Comparison of ENCODE assay signal across 8 cellular contexts in genomic region chr2:25250331-25251031, GRCh38.
DNase-seq lines count a peak whose midpoint lies in the region; ATAC-seq lines count a peak whose summit lies in the region.

No MANE protein-coding gene starts in this region.

- peak overlapping the region; percentile 82 for H3K27ac Mint-ChIP-seq in stimulated activated naive B cell treated with anti-CD40 and anti-IgM and Interleukin-4, amounts not matched to agents 10 μg/mL and 1 μg/mL and 100 μg/mL, for 72 hours

- H3K4me3 ChIP-seq in iPS-18c (ENCODE audit: insufficient read depth, low read depth, low read length), result peak overlapping the region; percentile 96

- H3K27me3 Mint-ChIP-seq in stimulated activated naive B cell treated with anti-CD40 and anti-IgM and Interleukin-4, amounts not matched to agents 10 μg/mL and 1 μg/mL and 100 μg/mL, for 72 hours, result no peaks in the 10 kb centered on the region

- no peaks in the 10 kb centered on the region for H3K9me3 Mint-ChIP-seq in stimulated activated naive B cell treated with anti-CD40 and anti-IgM and Interleukin-4, amounts not matched to agents 10 μg/mL and 1 μg/mL and 100 μg/mL, for 72 hours

- H3K36me3 Mint-ChIP-seq in stimulated activated naive B cell treated with anti-CD40 and anti-IgM and Interleukin-4, amounts not matched to agents 10 μg/mL and 1 μg/mL and 100 μg/mL, for 72 hours, result peaks cover 23 to 52% of the 10 kb centered on the region in 2 donors

- H3K4me3 Mint-ChIP-seq in stimulated activated naive B cell treated with anti-CD40 and anti-IgM and Interleukin-4, amounts not matched to agents 10 μg/mL and 1 μg/mL and 100 μg/mL, for 72 hours, result peak overlapping the region; percentile 88 to 92

- H3K4me1 Mint-ChIP-seq in stimulated activated naive B cell treated with anti-CD40 and anti-IgM and Interleukin-4, amounts not matched to agents 10 μg/mL and 1 μg/mL and 100 μg/mL, for 72 hours, result peaks cover 31 to 39% of the 10 kb centered on the region in 2 donors

- DNase-seq in activated CD4-positive, CD25-positive, alpha-beta regulatory T cell treated with anti-CD3 and anti-CD28 coated beads, Interleukin-2, amount 50 U/mL, for 72 hours, result no peak
- peak; percentile 8 for DNase-seq in activated naive CD4-positive, alpha-beta T cell treated with Interleukin-2 at 50 U/mL for 16 hours
- no peak for DNase-seq in stimulated activated naive B cell treated with anti-CD40 and anti-IgM and Interleukin-4, amounts not matched to agents 10 μg/mL and 1 μg/mL and 100 μg/mL, for 72 hours
- DNase-seq in midbrain (lab: John Stamatoyannopoulos, UW) (no peak), NCI-H226 (no peak)

- H3K9me3 ChIP-seq in iPS-18c (ENCODE audit: control insufficient read depth, insufficient read depth, low read length), result no peaks in the 10 kb centered on the region

- ATAC-seq in activated CD4-positive, CD25-positive, alpha-beta regulatory T cell treated with anti-CD3 and anti-CD28 coated beads, Interleukin-2, amount 50 U/mL, for 24 hours, result peak; percentile 4 to 9
- ATAC-seq in stimulated activated naive B cell treated with anti-CD40 and anti-IgM and Interleukin-4, amounts not matched to agents 10 μg/mL and 1 μg/mL and 100 μg/mL, for 72 hours (replicated peaks), result peak; percentile 17 to 22
- no peak for ATAC-seq in HG02852 (IDR thresholded peaks at IDR 0.05; ENCODE audit: unreplicated experiment)
